ENCODE assay signal across 7 cellular contexts in genomic region chrX:136250191-136251041, GRCh38. TPM values are rescaled to one million over a fixed set of nuclear protein-coding genes. Genes with fewer than 3 reads are reported as not detected.
DNase-seq lines count a peak whose midpoint lies in the region; ATAC-seq, FAIRE-seq and TF ChIP-seq lines count a peak whose summit lies in the region.

No MANE protein-coding gene starts in this region.

- TF ChIP-seq CTCF in GM12878 (IDR thresholded peaks at IDR 0.05 in 2 of 3, conservative IDR thresholded peaks at IDR 0.05 in 1 of 3; ENCODE audit: control insufficient read depth in 2 of 3, extremely low read depth in 1 of 3, insufficient read depth in 1 of 3, low read depth in 3 of 3, low read length in 3 of 3), result no peak

- peak overlapping the region; percentile 70 for H3K4me3 ChIP-seq in GM12878

- H3K4me2 ChIP-seq in GM12878 (ENCODE audit: control insufficient read depth, insufficient read depth), result peak overlapping the region; percentile 89

- peak; percentile 78 for FAIRE-seq in GM12878 (lab: Jason Lieb, UNC)

- ATAC-seq in GM18868 (IDR thresholded peaks at IDR 0.05; ENCODE audit: unreplicated experiment), result peak; percentile 32
- ATAC-seq in HG02870 (IDR thresholded peaks at IDR 0.05; ENCODE audit: unreplicated experiment), result peak; percentile 25
- ATAC-seq in GM12878, result peak; percentile 65

- TF ChIP-seq EP300 in GM12878 (IDR thresholded peaks at IDR 0.05; ENCODE audit: borderline replicate concordance in 1 of 2, control insufficient read depth in 1 of 2, low read depth in 2 of 2, low read length in 2 of 2), result no peak

- H3K9me3 ChIP-seq in GM12878 (replicated peaks; ENCODE audit: control insufficient read depth, insufficient read depth, low read length), result no peaks in the 10 kb centered on the region

- H2AFZ ChIP-seq in GM12878 (ENCODE audit: control insufficient read depth, low read depth, low read length), result peak overlapping the region; percentile 78

- H4K20me1 ChIP-seq in GM12878 (ENCODE audit: control insufficient read depth, insufficient read depth), result no peaks in the 10 kb centered on the region

- no peaks in the 10 kb centered on the region for H3K4me1 ChIP-seq in GM12878 (ENCODE audit: control insufficient read depth, insufficient read depth, low read length)

- SMC1A ChIA-PET in GM12878 (lab: Charles Lee; ENCODE audit: uncharacterized antibody, unreplicated experiment), result interaction anchor here (1.2 to 1.3 kb wide), 2 partner anchors 48 to 282 kb away, joined by 3 read pairs; no protein-coding TSS in a partner anchor

- intact Hi-C loops in GM12878 (cut with micrococcal nuclease; ENCODE audit: unreplicated experiment), result no loop called here

- peak overlapping the region; percentile 60; the same call in 1 of the 2 replicates for H3K9ac ChIP-seq in GM12878 (ENCODE audit: control insufficient read depth, insufficient read depth, low read length)

- WGBS in GM12878 (ENCODE audit: insufficient coverage, insufficient replicate concordance, low lambda C conversion rate, missing lambda C conversion rate), result 15% methylated on average over 37 of the region's 53 CpGs

- in situ Hi-C loops in SK-MEL-5 (cut with HindIII; ENCODE audit: low pct_unique_long_range_greater_than_20kb, low sequenced_read_pairs), result no loop called here
- in situ Hi-C loops in GM12878 (cut with MboI), result no loop called here

- no peak overlapping the region; the same call in none of the 2 replicates for H3K27ac ChIP-seq in GM12878 (ENCODE audit: control insufficient read depth, insufficient read depth)

- RAD21 ChIA-PET in GM12878 (lab: Charles Lee; ENCODE audit: unreplicated experiment), result no interaction called here

- peaks cover 4% of the 10 kb centered on the region for H3K79me2 ChIP-seq in GM12878 (ENCODE audit: control insufficient read depth, insufficient read depth, low read length)

- no peaks in the 10 kb centered on the region for H3K27me3 ChIP-seq in GM12878 (replicated peaks in 1 of 2; ENCODE audit: control insufficient read depth in 2 of 2, insufficient read depth in 2 of 2, low read length in 1 of 2)

- CTCF ChIA-PET in GM12878 (lab: Yijun Ruan, JAX), result interaction anchor here (1.0 to 3.3 kb wide), 5 partner anchors 17 to 222 kb away, joined by 3 to 18 read pairs (median 4); no protein-coding TSS in a partner anchor

- H3K36me3 ChIP-seq in GM12878 (ENCODE audit: control insufficient read depth in 2 of 2, insufficient read depth in 2 of 2, low read length in 1 of 2), result no peaks in the 10 kb centered on the region

- TF ChIP-seq RAD21 in GM12878 (IDR thresholded peaks at IDR 0.05; ENCODE audit: insufficient read depth, low read depth, low read length), result no peak

- POLR2A ChIA-PET in GM12878 (lab: Charles Lee), result no interaction called here

- DNase-seq in SK-MEL-5 (ENCODE audit: low read depth, low spot score) (peak; percentile 12), GM12878 (ENCODE audit: low read depth, low spot score) (no peak), islet precursor cell (peak; percentile 61), NAMALWA (ENCODE audit: low spot score) (no peak)
- peak; percentile 50 for DNase-seq in stimulated activated CD4-positive, alpha-beta T cell treated with anti-CD3 and anti-CD28 coated beads, Interleukin-2, amount 100 ng/mL, for 4 hours (ENCODE audit: low read depth)

- TF ChIP-seq POLR2A in GM12878 (IDR thresholded peaks at IDR 0.05; ENCODE audit: low read depth, low read length), result no peak

- no TSS peak for BruUV-seq in GM12878 (replicated peaks; lab: Mats Ljungman, UMichigan)

TF ChIP-seq in GM12878, 131 proteins besides CTCF, POLR2A, EP300 and RAD21:
- TF ChIP-seq DPF2 (IDR thresholded peaks at IDR 0.05) (0 out of 2 replicates have a peak, but pooled peaks have one; percentile 24), SUPT20H (IDR thresholded peaks at IDR 0.05; ENCODE audit: borderline replicate concordance, control insufficient read depth, low read depth, low read length) (no peak), RELB (IDR thresholded peaks at IDR 0.05; ENCODE audit: low read depth) (no peak), LARP7 (IDR thresholded peaks at IDR 0.05) (0 out of 2 replicates have a peak, but pooled peaks have one; percentile 34), GATAD2B (conservative IDR thresholded peaks at IDR 0.05; ENCODE audit: low read depth) (0 out of 2 replicates have a peak, but pooled peaks have one; percentile 40), YY1 (IDR thresholded peaks at IDR 0.05; ENCODE audit: low read depth, low read length) (0 out of 2 replicates have a peak, but pooled peaks have one; percentile 45), EGR1 (IDR thresholded peaks at IDR 0.05; ENCODE audit: borderline replicate concordance in 1 of 2, low read depth in 2 of 2, low read length in 2 of 2) (peak in 1 of 2 experiments; percentile 39; a peak in 1 of 3 replicates)

RNA-seq across cellular contexts. Expression of gene MAP7D3, which starts 0.8 kb away (rescaled TPM):
- 27.8 and 28.0 TPM in 2 replicates for total RNA-seq in SK-MEL-5 (2014; rRNA removed; shearing (Covaris generic))
- polyA plus RNA-seq in SK-MEL-5 (2015; cell fraction: cytosol; rRNA removed), result 13.9 and 20.6 TPM in 2 replicates
- 16.0 and 19.8 TPM in 2 replicates for polyA plus RNA-seq in SK-MEL-5 (2015; cell fraction: nucleus; rRNA removed)
- total RNA-seq in GM12878 (2013; cell fraction: nucleolus; rRNA removed), result 19.2 and 21.4 TPM in 2 replicates
- total RNA-seq in GM12878 (2014; rRNA removed) (10.7 and 14.7 TPM in 2 replicates), GM12878 (2014; rRNA removed; fragmentation: Illumina TruSeq; extraction: Trizol) (24.0 TPM in 2 replicates), GM12878 (2021) (10.8 and 11.3 TPM in 2 replicates)
- 4.2 TPM for polyA plus RNA-seq in GM12878 (2011; ENCODE audit: low read depth)
- polyA plus RNA-seq in GM12878 (2011; rRNA removed) (9.3 and 9.7 TPM in 2 replicates), GM12878 (2014; fragmentation: Illumina TruSeq; extraction: Trizol) (17.8 and 24.2 TPM in 2 replicates), GM12878 (2014; fragmentation: Nextera tagmentation; extraction: Ambion mirVana) (10 to 100 TPM in 1 of 2 experiments, 1 to 10 TPM in 1; 9.1 to 10.2 TPM), GM12878 (2014; rRNA removed) (8.3 and 10.4 TPM in 2 replicates), GM12878 (2016; fragmentation: Nextera tagmentation; extraction: Ambion mirVana) (10 to 100 TPM; 11.2 to 11.4 TPM)
- polyA plus RNA-seq in GM12878 (2011; cell fraction: cytosol; rRNA removed), result 4.4 and 5.1 TPM in 2 replicates
- polyA plus RNA-seq in GM12878 (2011; cell fraction: nucleus; rRNA removed), result 10.6 and 10.7 TPM in 2 replicates
- polyA plus RNA-seq in GM12878 (2012), result 7.0 and 7.2 TPM in 2 replicates
- 5.1 and 10.1 TPM in 2 replicates for polyA minus RNA-seq in GM12878 (2011; rRNA and poly(A)+ RNA removed)
- 3.5 and 4.1 TPM in 2 replicates for polyA minus RNA-seq in GM12878 (2011; cell fraction: cytosol; rRNA and poly(A)+ RNA removed)
- polyA minus RNA-seq in GM12878 (2011; cell fraction: nucleus; rRNA and poly(A)+ RNA removed), result 4.0 and 8.1 TPM in 2 replicates

RNA-seq across cellular contexts. Expression of gene ADGRG4, which starts 50.3 kb away (rescaled TPM):
- not detected in 2 replicates for total RNA-seq in SK-MEL-5 (2014; rRNA removed; shearing (Covaris generic))
- not detected in 2 replicates for polyA plus RNA-seq in SK-MEL-5 (2015; cell fraction: cytosol; rRNA removed)
- not detected in 2 replicates for polyA plus RNA-seq in SK-MEL-5 (2015; cell fraction: nucleus; rRNA removed)
- total RNA-seq in GM12878 (2013; cell fraction: nucleolus; rRNA removed), result not detected in 2 replicates
- total RNA-seq in GM12878 (2014; rRNA removed) (not detected in 2 replicates), GM12878 (2014; rRNA removed; fragmentation: Illumina TruSeq; extraction: Trizol) (not detected in 2 replicates), GM12878 (2021) (not detected in 2 replicates)
- polyA plus RNA-seq in GM12878 (2011; ENCODE audit: low read depth), result not detected
- polyA plus RNA-seq in GM12878 (2011; rRNA removed) (not detected in 2 replicates), GM12878 (2014; fragmentation: Illumina TruSeq; extraction: Trizol) (not detected in 2 replicates), GM12878 (2014; fragmentation: Nextera tagmentation; extraction: Ambion mirVana) (not detected), GM12878 (2014; rRNA removed) (not detected in 2 replicates), GM12878 (2016; fragmentation: Nextera tagmentation; extraction: Ambion mirVana) (not detected)
- polyA plus RNA-seq in GM12878 (2011; cell fraction: cytosol; rRNA removed), result not detected in 2 replicates
- not detected in 2 replicates for polyA plus RNA-seq in GM12878 (2011; cell fraction: nucleus; rRNA removed)
- not detected in 2 replicates for polyA plus RNA-seq in GM12878 (2012)
- under 0.01 TPM in 1 of 2 replicates, not detected in the other for polyA minus RNA-seq in GM12878 (2011; rRNA and poly(A)+ RNA removed)
- not detected in 2 replicates for polyA minus RNA-seq in GM12878 (2011; cell fraction: cytosol; rRNA and poly(A)+ RNA removed)
- polyA minus RNA-seq in GM12878 (2011; cell fraction: nucleus; rRNA and poly(A)+ RNA removed), result not detected in 2 replicates

Comparison
In these comparisons a context has a peak if more than half of its experiments do, and no peak if none do; other contexts are left out.
1. DNase-seq: peak in SK-MEL-5 (single experiment), islet precursor cell (single experiment) and stimulated activated CD4-positive, alpha-beta T cell treated with anti-CD3 and anti-CD28 coated beads, Interleukin-2, amount 100 ng/mL, for 4 hours (single experiment); none in GM12878 (single experiment) and NAMALWA (single experiment).
2. Peak in every context shown above with its lines, with median percentiles within 50 percentile points of each other: ATAC-seq.